Comparison of ENCODE assay signal across 13 cellular contexts in the genomic region with DNA sequence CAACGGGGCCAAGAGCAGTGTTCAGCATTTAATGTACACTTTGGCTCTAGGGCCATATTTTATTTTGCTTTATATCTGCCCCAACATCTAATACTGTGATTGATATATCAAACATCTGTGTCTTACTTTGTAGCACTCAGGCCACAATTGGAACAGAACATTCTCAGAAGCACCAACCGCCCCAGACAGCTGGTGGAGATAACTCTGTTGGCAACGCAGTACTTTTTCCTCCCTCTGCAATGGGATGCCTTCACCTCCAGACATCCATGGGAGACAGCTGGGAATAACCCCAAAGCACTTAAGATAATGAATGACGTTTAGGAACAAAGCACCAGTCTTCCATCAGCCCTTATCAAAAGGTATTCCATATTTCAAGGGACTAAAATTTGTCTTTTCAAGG. TPM values are rescaled to one million over a fixed set of nuclear protein-coding genes. Genes with fewer than 3 reads are reported as not detected.
DNase-seq lines count a peak whose midpoint lies in the region; ATAC-seq and TF ChIP-seq lines count a peak whose summit lies in the region.
"Had no signal": no experiment of that assay in that cellular context is flagged by ENCODE, and none has a peak within 500 bp of the region (broad histone marks: within the 10 kb centered on the region; RNA-seq: fewer than 3 reads in every experiment).

No MANE protein-coding gene starts in this region.

- no peak overlapping the region for H2BK5ac ChIP-seq in H9 (ENCODE audit: insufficient read length, low read length)

- no CpG with 5 or more reads among the region's 4 CpGs for WGBS in H9 (ENCODE audit: extremely low coverage, insufficient read length, low lambda C conversion rate)
- 59 to 77% (median 67%) methylated on average over 4 of the region's 4 CpGs for WGBS in stomach, 5 donors

- H4K8ac ChIP-seq in H9 (replicated peaks; ENCODE audit: insufficient read length, low read depth, low read length) = no peak overlapping the region

- H3K14ac ChIP-seq in H9 (ENCODE audit: insufficient read depth, low read length) = no peak overlapping the region

- H3K18ac ChIP-seq in H9 (ENCODE audit: insufficient read length, low read depth, low read length) = no peak overlapping the region

- H2AFZ ChIP-seq in H9 (ENCODE audit: low read length) = no peak overlapping the region

- H3K23me2 ChIP-seq in H9 (ENCODE audit: insufficient read length, low read depth, low read length, poor library complexity, severe bottlenecking) = no peaks in the 10 kb centered on the region

- no peak for DNase-seq in CD4-positive, alpha-beta memory T cell
- DNase-seq in H9 (no peak), stomach (no peak)
- DNase-seq in central memory CD8-positive, alpha-beta T cell (ENCODE audit: low spot score in 2 of 2) = no peak
- DNase-seq in natural killer cell treated with Interleukin-12 subunit alpha and Interleukin-12 subunit beta and Interleukin-15 and Interleukin-18, amount 100 ng/mL, for 72 hours (ENCODE audit: low spot score) = no peak
- DNase-seq: activated CD4-positive, alpha-beta T cell treated with anti-CD3 and anti-CD28 coated beads for 4 hours; anterior cingulate cortex; foreskin keratinocyte; retina; stimulated activated CD4-positive, alpha-beta T cell treated with anti-CD3 and anti-CD28 coated beads, Interleukin-4, amount 100 ng/mL, for 4 hours had no signal

- H3T11ph ChIP-seq in H9 (ENCODE audit: low read length) = no peak overlapping the region

- peaks cover 3% of the 10 kb centered on the region for H3K79me1 ChIP-seq in H9 (ENCODE audit: insufficient read depth, low read depth, low read length, poor library complexity, severe bottlenecking)

- TF ChIP-seq POLR2A in stomach (IDR thresholded peaks at IDR 0.05) = no peak

- no peak overlapping the region for H3K9ac ChIP-seq in H9 (ENCODE audit: extremely low read depth, insufficient read length, low read length)

- intact Hi-C loops in CD4-positive, alpha-beta memory T cell (cut with micrococcal nuclease) = no loop called here
- intact Hi-C loops in stomach (cut with DNase I; ENCODE audit: low total_unique reads) = no loop called here

- H3K4me1 Mint-ChIP-seq in CD4-positive, alpha-beta memory T cell = peaks cover 68 to 98% (median 89%) of the 10 kb centered on the region in 4 donors
- peaks cover 41 to 60% of the 10 kb centered on the region in 2 experiments for H3K4me1 Mint-ChIP-seq in H9
- peaks cover 93% of the 10 kb centered on the region for H3K4me1 Mint-ChIP-seq in central memory CD8-positive, alpha-beta T cell
- peaks cover 76 to 83% of the 10 kb centered on the region in 2 donors for H3K4me1 Mint-ChIP-seq in natural killer cell treated with Interleukin-12 subunit alpha and Interleukin-12 subunit beta and Interleukin-15 and Interleukin-18, amount 100 ng/mL, for 72 hours (ENCODE audit: low read depth in 2 of 2)

- ATAC-seq in central memory CD8-positive, alpha-beta T cell (replicated peaks; ENCODE audit: extremely low read depth, poor library complexity, severe bottlenecking) = no peak
- no peak for ATAC-seq in natural killer cell treated with Interleukin-12 subunit alpha and Interleukin-12 subunit beta and Interleukin-15 and Interleukin-18, amount 100 ng/mL, for 72 hours
- no peak for ATAC-seq in GM21737 (IDR thresholded peaks at IDR 0.05; ENCODE audit: unreplicated experiment)
- no peak for ATAC-seq in HG03097 (IDR thresholded peaks at IDR 0.05; ENCODE audit: low FRiP score, unreplicated experiment)
- ATAC-seq: foreskin keratinocyte, HCT116 had no signal

- H2AK5ac ChIP-seq in H9 (ENCODE audit: insufficient read length, low read length) = no peak overlapping the region

- H2BK120ac ChIP-seq in H9 (ENCODE audit: low read depth, low read length, poor library complexity, severe bottlenecking) = no peak overlapping the region

- H3K79me2 ChIP-seq in H9 (ENCODE audit: insufficient read depth, low read length) = peaks cover 5% of the 10 kb centered on the region; the same call in 1 of the 2 replicates

- peaks cover 12 to 17% of the 10 kb centered on the region in 2 donors for H3K36me3 Mint-ChIP-seq in CD4-positive, alpha-beta memory T cell
- H3K36me3 Mint-ChIP-seq in H9 (ENCODE audit: insufficient read depth in 1 of 3, low read depth in 3 of 3) = peaks cover 0 to 4% (median 0%) of the 10 kb centered on the region in 3 experiments; a peak in 3 of 7 replicates
- peaks cover 20% of the 10 kb centered on the region for H3K36me3 Mint-ChIP-seq in central memory CD8-positive, alpha-beta T cell (ENCODE audit: insufficient read depth)
- H3K36me3 Mint-ChIP-seq in natural killer cell treated with Interleukin-12 subunit alpha and Interleukin-12 subunit beta and Interleukin-15 and Interleukin-18, amount 100 ng/mL, for 72 hours = no peaks in the 10 kb centered on the region

- H3K27me3 Mint-ChIP-seq in CD4-positive, alpha-beta memory T cell = no peaks in the 10 kb centered on the region
- H3K27me3 Mint-ChIP-seq in H9 (ENCODE audit: low read depth) = no peaks in the 10 kb centered on the region
- no peaks in the 10 kb centered on the region for H3K27me3 Mint-ChIP-seq in central memory CD8-positive, alpha-beta T cell
- no peaks in the 10 kb centered on the region for H3K27me3 Mint-ChIP-seq in natural killer cell treated with Interleukin-12 subunit alpha and Interleukin-12 subunit beta and Interleukin-15 and Interleukin-18, amount 100 ng/mL, for 72 hours

- POLR2A ChIA-PET in CD4-positive, alpha-beta memory T cell (lab: Charles Lee; ENCODE audit: partially characterized antibody) = interaction anchor here (0.6 to 34.5 kb wide), 10 partner anchors 9 to 220 kb away, joined by 3 to 895 read pairs (median 25); partner anchors contain the start of gene PIP4K2A

- no peak overlapping the region for H3K4ac ChIP-seq in H9 (ENCODE audit: low read depth, low read length)

- H4K5ac ChIP-seq in H9 (ENCODE audit: insufficient read length, low read depth, low read length) = no peak overlapping the region

- H3K4me3 ChIP-seq in CD4-positive, alpha-beta memory T cell (ENCODE audit: low read length in 2 of 2) = no peak overlapping the region
- no peak overlapping the region for H3K4me3 ChIP-seq in stomach

- peak overlapping the region; percentile 58 to 95 (median 95) for H3K27ac Mint-ChIP-seq in CD4-positive, alpha-beta memory T cell
- H3K27ac Mint-ChIP-seq in H9 = peak overlapping the region in 2 of 3 experiments; percentile 40 to 65; a peak in 1 of 7 replicates
- peak overlapping the region; percentile 74 for H3K27ac Mint-ChIP-seq in central memory CD8-positive, alpha-beta T cell (ENCODE audit: low read depth)
- peak overlapping the region; percentile 92 to 94 for H3K27ac Mint-ChIP-seq in natural killer cell treated with Interleukin-12 subunit alpha and Interleukin-12 subunit beta and Interleukin-15 and Interleukin-18, amount 100 ng/mL, for 72 hours

- H3K23ac ChIP-seq in H9 (ENCODE audit: insufficient read length, low read depth, low read length) = no peak overlapping the region

- H3K27ac ChIP-seq in CD4-positive, alpha-beta memory T cell (ENCODE audit: low read depth, low read length) = peak overlapping the region; percentile 19
- no peak overlapping the region for H3K27ac ChIP-seq in H9 (ENCODE audit: insufficient read length, low read depth, low read length)
- peak overlapping the region in 1 of 5 donors; percentile 51 for H3K27ac ChIP-seq in stomach
- H3K27ac ChIP-seq: foreskin keratinocyte had no signal

- H4K20me1 ChIP-seq in H9 (ENCODE audit: control insufficient read depth, insufficient read depth, insufficient read length) = no peaks in the 10 kb centered on the region

- no peak overlapping the region for H3K4me2 ChIP-seq in H9 (ENCODE audit: insufficient read depth, insufficient read length, low read length)

- no peaks in the 10 kb centered on the region for H3K9me3 Mint-ChIP-seq in CD4-positive, alpha-beta memory T cell
- H3K9me3 Mint-ChIP-seq in H9 = no peaks in the 10 kb centered on the region
- no peaks in the 10 kb centered on the region for H3K9me3 Mint-ChIP-seq in central memory CD8-positive, alpha-beta T cell
- no peaks in the 10 kb centered on the region for H3K9me3 Mint-ChIP-seq in natural killer cell treated with Interleukin-12 subunit alpha and Interleukin-12 subunit beta and Interleukin-15 and Interleukin-18, amount 100 ng/mL, for 72 hours

- no peak overlapping the region for H2BK15ac ChIP-seq in H9 (ENCODE audit: low read depth, low read length)

- H3K56ac ChIP-seq in H9 (ENCODE audit: insufficient read length, low read depth, low read length) = no peak overlapping the region

- CTCF ChIA-PET in CD4-positive, alpha-beta memory T cell (lab: Charles Lee; ENCODE audit: partially characterized antibody) = interaction anchor here (0.7 to 6.4 kb wide), 11 partner anchors 10 to 72 kb away, joined by 3 to 39 read pairs (median 4); no protein-coding TSS in a partner anchor

- H3K9me3 ChIP-seq in CD4-positive, alpha-beta memory T cell (ENCODE audit: control insufficient read depth in 1 of 2, low read length in 2 of 2) = no peaks in the 10 kb centered on the region
- H3K9me3 ChIP-seq in H9 (ENCODE audit: control insufficient read depth, low read depth, low read length) (no peaks in the 10 kb centered on the region), stomach (no peaks in the 10 kb centered on the region)

- TF ChIP-seq EP300 in stomach (IDR thresholded peaks at IDR 0.05) = no peak

- no peaks in the 10 kb centered on the region for H3K36me3 ChIP-seq in CD4-positive, alpha-beta memory T cell (ENCODE audit: insufficient read depth, low read length)
- H3K36me3 ChIP-seq in stomach = no peaks in the 10 kb centered on the region

- H3K27me3 ChIP-seq in CD4-positive, alpha-beta memory T cell (ENCODE audit: insufficient read depth, low read length) = no peaks in the 10 kb centered on the region
- H3K27me3 ChIP-seq in H9 (ENCODE audit: insufficient read depth, low read length) (no peaks in the 10 kb centered on the region), stomach (no peaks in the 10 kb centered on the region)
- H3K27me3 ChIP-seq: foreskin keratinocyte had no signal

- TF ChIP-seq CTCF in H9 (conservative IDR thresholded peaks at IDR 0.05) (no peak), stomach (IDR thresholded peaks at IDR 0.05) (no peak)

- H3K4me3 Mint-ChIP-seq in CD4-positive, alpha-beta memory T cell = peak overlapping the region; percentile 51 to 94 (median 76)
- no peak overlapping the region for H3K4me3 Mint-ChIP-seq in H9
- H3K4me3 Mint-ChIP-seq in central memory CD8-positive, alpha-beta T cell = peak overlapping the region; percentile 67
- H3K4me3 Mint-ChIP-seq in natural killer cell treated with Interleukin-12 subunit alpha and Interleukin-12 subunit beta and Interleukin-15 and Interleukin-18, amount 100 ng/mL, for 72 hours = peak overlapping the region; percentile 77

- peaks cover 100% of the 10 kb centered on the region for H3K4me1 ChIP-seq in CD4-positive, alpha-beta memory T cell (ENCODE audit: insufficient read depth, low read length)
- peaks cover 8% of the 10 kb centered on the region for H3K4me1 ChIP-seq in H9 (ENCODE audit: insufficient read depth, low read length)
- H3K4me1 ChIP-seq in stomach = peaks cover 10 to 62% (median 20%) of the 10 kb centered on the region in 4 donors

- H4K91ac ChIP-seq in H9 (ENCODE audit: insufficient read length, low read depth, low read length) = no peak overlapping the region

- H2BK20ac ChIP-seq in H9 (ENCODE audit: low read depth, low read length, poor library complexity, severe bottlenecking) = no peak overlapping the region

- no peak overlapping the region for H2BK12ac ChIP-seq in H9 (ENCODE audit: insufficient read length, low read depth, low read length)

RNA-seq across cellular contexts. Expression of gene PIP4K2A, which starts 57.4 kb away (rescaled TPM):
- total RNA-seq in CD4-positive, alpha-beta memory T cell = 100 to 1,000 TPM; 171 to 179 TPM
- 10 to 100 TPM; 33.4 to 87.0 TPM for polyA plus RNA-seq in CD4-positive, alpha-beta memory T cell
- total RNA-seq in H9 (2021) = 33.3 and 33.6 TPM in 2 replicates
- 100 to 1,000 TPM; 149 to 152 TPM for total RNA-seq in natural killer cell treated with Interleukin-12 subunit alpha and Interleukin-12 subunit beta and Interleukin-15 and Interleukin-18, amount 100 ng/mL, for 72 hours
- total RNA-seq in stomach = 10 to 100 TPM in 4 of 5 donors, 1 to 10 TPM in 1; 6.7 to 61.3 (median 18.3) TPM
- 10 to 100 TPM in 1 of 3 donors, 1 to 10 TPM in 2; 8.0 to 12.1 (median 9.4) TPM for polyA plus RNA-seq in stomach

Comparison
In these comparisons a context has a peak if more than half of its experiments do, and no peak if none do; other contexts are left out.
1. H3K4me3 Mint-ChIP-seq: peak in CD4-positive, alpha-beta memory T cell (8 of 8), central memory CD8-positive, alpha-beta T cell (single experiment) and natural killer cell treated with Interleukin-12 subunit alpha and Interleukin-12 subunit beta and Interleukin-15 and Interleukin-18, amount 100 ng/mL, for 72 hours (single experiment); none in H9 (0 of 2).
2. Peak in every context shown above with its lines, with median percentiles within 50 percentile points of each other: H3K27ac Mint-ChIP-seq.